12 cellular contexts compared by ENCODE assay signal in genomic region chr2:191650896-191651773, GRCh38. TPM values are rescaled to one million over a fixed set of nuclear protein-coding genes. Genes with fewer than 3 reads are reported as not detected.
DNase-seq lines count a peak whose midpoint lies in the region; ATAC-seq, FAIRE-seq and TF ChIP-seq lines count a peak whose summit lies in the region.
"Had no signal": no experiment of that assay in that cellular context is flagged by ENCODE, and none has a peak within 500 bp of the region (broad histone marks: within the 10 kb centered on the region; RNA-seq: fewer than 3 reads in every experiment).

No MANE protein-coding gene starts in this region.

- DNase-seq in NOMO-1 treated with DMSO at 0.1 percent for 48 hours (lab: John Stamatoyannopoulos, UW; ENCODE audit: unreplicated experiment) (peak; percentile 15), NOMO-1 treated with dmso at 0.1 percent for 144 hours (lab: John Stamatoyannopoulos, UW; ENCODE audit: unreplicated experiment) (no peak), HepG2 (ENCODE audit: low spot score) (no peak), pancreas (no peak), brain microvascular endothelial cell (no peak), DMS114 treated with DMSO at 0.1 percent for 48 hours (lab: John Stamatoyannopoulos, UW; ENCODE audit: unreplicated experiment) (no peak)
- DNase-seq: 8988T; activated CD4-positive, alpha-beta T cell treated with anti-CD3 and anti-CD28 coated beads, Interleukin-2, amount 50 U/mL, for 4 hours; effector CD4-positive, alpha-beta T cell; NCI-H510A treated with DMSO at 0.1 percent for 48 hours had no signal

- H3K79me2 ChIP-seq in HepG2 (ENCODE audit: insufficient read depth, low read length) = no peaks in the 10 kb centered on the region

- BruUV-seq in HepG2 (replicated peaks; lab: Mats Ljungman, UMichigan) = no TSS peak

- intact Hi-C loops in HepG2 (cut with micrococcal nuclease; ENCODE audit: unreplicated experiment) (no loop called here), pancreas (cut with DNase I) (no loop called here)

- WGBS in HepG2 (ENCODE audit: low lambda C conversion rate) = 39% methylated on average over 3 of the region's 3 CpGs
- 58 to 82% methylated on average over 3 of the region's 3 CpGs for WGBS in pancreas, 2 donors

- H3K27me3 ChIP-seq in HepG2 (ENCODE audit: control insufficient read depth in 1 of 2, insufficient read depth in 2 of 2, low read length in 2 of 2) (no peaks in the 10 kb centered on the region), pancreas (no peaks in the 10 kb centered on the region), brain microvascular endothelial cell (replicated peaks) (no peaks in the 10 kb centered on the region)

- no peak overlapping the region for H3K9ac ChIP-seq in HepG2 (ENCODE audit: insufficient read depth, low read depth, low read length)

- TF ChIP-seq POLR2A in HepG2 (IDR thresholded peaks at IDR 0.05; ENCODE audit: insufficient read depth in 1 of 2, low read depth in 2 of 2, low read length in 2 of 2) = no peak

- H3K27ac ChIP-seq in HepG2 (ENCODE audit: extremely low read length, insufficient read depth, low read length) (no peak overlapping the region), pancreas (no peak overlapping the region), brain microvascular endothelial cell (no peak overlapping the region)

- CTCF ChIA-PET in HepG2 (lab: Yijun Ruan, JAX; ENCODE audit: low intra/inter-chr PET ratio, low total read pairs) = no interaction called here

- no peak overlapping the region for H3K4me2 ChIP-seq in HepG2 (ENCODE audit: low read depth, low read length)

- H4K20me1 ChIP-seq in HepG2 (ENCODE audit: insufficient read depth, low read length) = no peaks in the 10 kb centered on the region

- H3K9me3 ChIP-seq in HepG2 (ENCODE audit: low read length) (no peaks in the 10 kb centered on the region), pancreas (no peaks in the 10 kb centered on the region)

- 0 out of 2 replicates have a peak, but pooled peaks cover 7% of the 10 kb centered on the region for H3K4me1 ChIP-seq in HepG2 (ENCODE audit: insufficient read depth, low read length)
- H3K4me1 ChIP-seq in pancreas = no peaks in the 10 kb centered on the region

- H3K4me3 ChIP-seq in HepG2 (replicated peaks in 1 of 3; ENCODE audit: insufficient read depth in 1 of 3, low read depth in 2 of 3, low read length in 3 of 3) (no peak overlapping the region), pancreas (no peak overlapping the region), brain microvascular endothelial cell (ENCODE audit: low read depth, low read length) (no peak overlapping the region)

- no peak for TF ChIP-seq CTCF in HepG2 (CRISPR knock-in tag; IDR thresholded peaks at IDR 0.05)
- no peak for TF ChIP-seq CTCF in pancreas (IDR thresholded peaks at IDR 0.05)
- no peak for TF ChIP-seq CTCF in brain microvascular endothelial cell (IDR thresholded peaks at IDR 0.05; ENCODE audit: low read depth, low read length, missing control alignments)

- POLR2A ChIA-PET in HepG2 (lab: Yijun Ruan, JAX) = no interaction called here

- TF ChIP-seq RAD21 in HepG2 (CRISPR knock-in tag; IDR thresholded peaks at IDR 0.05) = no peak

- H3K36me3 ChIP-seq in HepG2 (replicated peaks in 1 of 2; ENCODE audit: control insufficient read depth in 1 of 2, insufficient read depth in 2 of 2, low read length in 2 of 2) = no peaks in the 10 kb centered on the region
- no peaks in the 10 kb centered on the region for H3K36me3 ChIP-seq in pancreas
- no peaks in the 10 kb centered on the region for H3K36me3 ChIP-seq in brain microvascular endothelial cell (replicated peaks)

- in situ Hi-C loops in HepG2 (cut with HindIII; ENCODE audit: extremely low pct_ligation_motif_present, low pct_unique_long_range_greater_than_20kb) (no loop called here), brain microvascular endothelial cell (cut with HindIII; ENCODE audit: low pct_ligation_motif_present, low sequenced_read_pairs) (no loop called here)

- FAIRE-seq in HepG2 (lab: Jason Lieb, UNC) (no peak), pancreas (lab: Jason Lieb, UNC) (no peak)

- H2AFZ ChIP-seq in HepG2 (ENCODE audit: low read length) = no peak overlapping the region

- TF ChIP-seq EP300 in HepG2 (IDR thresholded peaks at IDR 0.05; ENCODE audit: low read depth in 2 of 2, low read length in 2 of 2) (no peak), HepG2 (CRISPR knock-in tag; IDR thresholded peaks at IDR 0.05; ENCODE audit: borderline replicate concordance) (no peak)

- ATAC-seq in GM21576 (IDR thresholded peaks at IDR 0.05; ENCODE audit: unreplicated experiment) (peak; percentile 97), HG03432 (IDR thresholded peaks at IDR 0.05; ENCODE audit: unreplicated experiment) (peak; percentile 99), HepG2 (no peak), pancreas (no peak)

TF ChIP-seq in HepG2, 621 proteins besides CTCF, POLR2A, EP300 and RAD21:
- TF ChIP-seq HINFP (CRISPR knock-in tag; IDR thresholded peaks at IDR 0.05; ENCODE audit: low read depth) (no peak), CREB1 (IDR thresholded peaks at IDR 0.05) (peak; percentile 29; the same call in 1 of the 2 replicates), CREB1 (CRISPR knock-in tag; IDR thresholded peaks at IDR 0.05) (no peak)

RNA-seq across cellular contexts. Expression of gene NABP1, which starts 26.8 kb away (rescaled TPM):
- total RNA-seq in HepG2 (2016; rRNA removed; fragmentation: Illumina TruSeq; extraction: Trizol) = 4.9 and 14.9 TPM in 2 replicates
- total RNA-seq in HepG2 (2016; cell fraction: cytosol; rRNA removed; fragmentation: Illumina TruSeq; extraction: Trizol; ENCODE audit: low read depth) = 3.4 and 3.5 TPM in 2 replicates
- 4.9 and 13.0 TPM in 2 replicates for total RNA-seq in HepG2 (2016; cell fraction: insoluble cytoplasmic fraction; rRNA removed; fragmentation: Illumina TruSeq; extraction: Trizol)
- total RNA-seq in HepG2 (2016; cell fraction: membrane; rRNA removed; fragmentation: Illumina TruSeq; extraction: Trizol) = 5.4 and 7.2 TPM in 2 replicates
- total RNA-seq in HepG2 (2016; cell fraction: nucleus; rRNA removed; fragmentation: Illumina TruSeq; extraction: Trizol) = 39.0 and 39.1 TPM in 2 replicates
- polyA plus RNA-seq in HepG2 (2011; rRNA removed) = 19.8 and 24.2 TPM in 2 replicates
- polyA plus RNA-seq in HepG2 (2011; cell fraction: cytosol; rRNA removed) = 1.5 and 2.3 TPM in 2 replicates
- 69.0 and 77.8 TPM in 2 replicates for polyA plus RNA-seq in HepG2 (2011; cell fraction: nucleus; rRNA removed)
- polyA plus RNA-seq in HepG2 (2012) = 11.7 and 15.0 TPM in 2 replicates
- 0.61 and 0.70 TPM in 2 replicates for polyA plus RNA-seq in HepG2 (2016; cell fraction: cytosol; fragmentation: Illumina TruSeq; extraction: Trizol; ENCODE audit: low read depth)
- polyA plus RNA-seq in HepG2 (2016; cell fraction: insoluble cytoplasmic fraction; fragmentation: Illumina TruSeq; extraction: Trizol; ENCODE audit: low read depth) = 3.6 and 3.9 TPM in 2 replicates
- polyA plus RNA-seq in HepG2 (2016; cell fraction: membrane; fragmentation: Illumina TruSeq; extraction: Trizol; ENCODE audit: low read depth) = 1.8 TPM in 2 replicates
- polyA plus RNA-seq in HepG2 (2016; cell fraction: nucleus; fragmentation: Illumina TruSeq; extraction: Trizol; ENCODE audit: insufficient read depth, low read depth) = 30.5 and 31.7 TPM in 2 replicates
- polyA minus RNA-seq in HepG2 (2011; rRNA and poly(A)+ RNA removed; ENCODE audit: low replicate concordance) = 10.1 and 23.0 TPM in 2 replicates
- 3.7 and 3.8 TPM in 2 replicates for polyA minus RNA-seq in HepG2 (2011; cell fraction: cytosol; rRNA and poly(A)+ RNA removed)
- polyA minus RNA-seq in HepG2 (2011; cell fraction: nucleus; rRNA and poly(A)+ RNA removed) = 225 and 258 TPM in 2 replicates
- total RNA-seq in pancreas = 10 to 100 TPM in 2 of 6 donors, 1 to 10 TPM in 4; 2.9 to 12.8 (median 6.2) TPM
- polyA plus RNA-seq in pancreas = 1 to 10 TPM; 4.3 to 5.0 TPM

Comparison
In these comparisons a context has a peak if more than half of its experiments do, and no peak if none do; other contexts are left out.
1. ATAC-seq: peak in GM21576 (single experiment) and HG03432 (single experiment); none in HepG2 (single experiment) and pancreas (0 of 4).